11 cellular contexts compared by ENCODE assay signal in the genomic region with DNA sequence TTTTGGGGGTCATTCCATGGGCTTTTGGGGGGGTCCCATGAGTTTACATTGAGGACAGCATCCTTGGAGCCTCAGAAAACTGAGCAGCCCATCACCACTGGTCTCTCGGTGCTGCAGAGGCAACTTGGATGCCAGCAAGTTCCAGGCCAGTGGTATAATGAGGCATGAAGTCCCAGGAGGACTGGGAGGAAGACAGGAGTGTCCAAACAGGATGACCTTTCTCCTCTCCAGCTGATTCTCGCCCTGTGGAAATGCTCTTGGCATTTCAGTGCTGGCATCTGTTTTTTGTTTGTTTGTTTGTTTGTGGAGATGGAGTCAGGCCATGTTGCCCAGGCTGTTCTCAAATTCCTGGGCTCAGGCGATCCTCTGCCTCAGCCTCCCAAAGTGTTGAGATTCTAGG.
"Had no signal": no experiment of that assay in that cellular context is flagged by ENCODE, and none has a peak within 500 bp of the region (broad histone marks: within the 10 kb centered on the region; RNA-seq: fewer than 3 reads in every experiment).

No MANE protein-coding gene starts in this region.

- H3K27me3 ChIP-seq: right lobe of liver, suprapubic skin had no signal

- H3K36me3 ChIP-seq: right lobe of liver, suprapubic skin had no signal

- H3K9me3 ChIP-seq: psoas muscle, right lobe of liver, suprapubic skin had no signal

- H3K9me3 Mint-ChIP-seq: stimulated activated naive CD8-positive, alpha-beta T cell treated with anti-CD3 and anti-CD28 coated beads, Interleukin-15, Interleukin-2, amounts not matched to agents 100 ng/mL and 50 ng/mL, for 24 hours had no signal

- ATAC-seq: psoas muscle had no signal

- H3K4me3 Mint-ChIP-seq: activated CD4-positive, alpha-beta T cell treated with anti-CD3 and anti-CD28 coated beads, Interleukin-2, amount 10 ng/mL, durations not matched to agents 7 days and 5 days; stimulated activated naive CD8-positive, alpha-beta T cell treated with anti-CD3 and anti-CD28 coated beads, Interleukin-15, Interleukin-2, amounts not matched to agents 100 ng/mL and 50 ng/mL, for 24 hours had no signal

- H3K4me3 ChIP-seq: psoas muscle, right lobe of liver, suprapubic skin had no signal

- H3K27me3 Mint-ChIP-seq: activated CD4-positive, alpha-beta T cell treated with anti-CD3 and anti-CD28 coated beads, Interleukin-2, amount 10 ng/mL, durations not matched to agents 7 days and 5 days; stimulated activated naive CD8-positive, alpha-beta T cell treated with anti-CD3 and anti-CD28 coated beads, Interleukin-15, Interleukin-2, amounts not matched to agents 100 ng/mL and 50 ng/mL, for 24 hours had no signal

- H3K27ac ChIP-seq: psoas muscle, right lobe of liver, suprapubic skin had no signal

- DNase-seq: activated CD4-positive, alpha-beta T cell treated with anti-CD3 and anti-CD28 coated beads, Interleukin-2, amount 10 ng/mL, durations not matched to agents 7 days and 5 days; activated naive CD4-positive, alpha-beta T cell treated with anti-CD3 and anti-CD28 coated beads, Interleukin-2, amount 50 U/mL, for 16 hours; activated T-cell treated with anti-CD3 and anti-CD28 coated beads, Interleukin-2, amount 50 U/mL, for 1 hour; amniotic stem cell; erythroblast; mesenchymal stem cell; psoas muscle; right lobe of liver; trophoblast cell had no signal

- H3K4me1 ChIP-seq: psoas muscle, suprapubic skin had no signal
